Comparison of ENCODE assay signal across 9 cellular contexts in the genomic region with DNA sequence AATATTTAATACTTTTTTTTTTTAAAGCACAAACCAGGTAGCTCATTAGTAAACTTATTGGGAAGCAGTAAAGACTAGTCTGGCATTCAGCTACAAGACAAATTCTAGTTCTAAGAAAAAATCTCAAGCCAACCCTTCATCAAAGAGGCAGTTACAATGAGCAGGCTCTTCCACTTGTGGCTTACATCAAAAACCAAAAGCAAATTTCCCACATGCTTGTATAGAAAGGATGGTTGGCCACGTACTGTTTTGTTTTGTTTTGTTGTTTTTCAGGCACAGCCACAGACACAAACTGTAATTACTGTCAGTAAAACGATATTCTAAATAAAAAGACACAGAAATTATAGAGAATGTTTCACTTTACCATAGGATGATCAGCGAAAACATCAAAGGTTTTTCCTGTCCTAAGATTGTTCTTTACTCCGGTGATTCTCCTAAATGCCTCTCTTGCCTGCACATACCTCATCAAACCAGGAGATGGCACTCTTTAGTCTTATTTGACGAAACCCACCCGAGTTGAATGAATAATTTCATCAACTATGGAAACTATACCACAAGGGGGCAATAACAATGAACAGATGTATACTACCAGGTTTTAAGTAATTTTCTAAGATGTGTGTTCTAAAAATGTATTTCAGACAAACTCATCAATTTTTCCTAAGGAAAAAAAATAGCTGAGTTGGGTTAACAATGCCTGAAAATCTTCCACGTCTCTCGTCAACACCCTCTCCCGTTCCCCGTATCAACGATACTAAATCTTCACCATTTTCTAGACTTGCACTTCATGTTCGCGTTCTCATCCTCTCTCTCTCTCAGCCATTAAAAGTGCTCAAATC. TPM values are rescaled to one million over a fixed set of nuclear protein-coding genes. Genes with fewer than 3 reads are reported as not detected.
DNase-seq lines count a peak whose midpoint lies in the region; ATAC-seq and TF ChIP-seq lines count a peak whose summit lies in the region.
"Had no signal": no experiment of that assay in that cellular context is flagged by ENCODE, and none has a peak within 500 bp of the region (broad histone marks: within the 10 kb centered on the region; RNA-seq: fewer than 3 reads in every experiment).

No MANE protein-coding gene starts in this region.

- TF ChIP-seq RAD21 in HCT116 (IDR thresholded peaks at IDR 0.05; ENCODE audit: low read depth) = peak; percentile 98

- H3K4me3 ChIP-seq in HCT116 (replicated peaks in 1 of 2; ENCODE audit: low read depth in 1 of 2, low read length in 2 of 2) = no peak overlapping the region
- H3K4me3 ChIP-seq in breast epithelium = peak overlapping the region in 1 of 3 donors; percentile 21
- H3K4me3 ChIP-seq in spleen = peak overlapping the region in 1 of 8 donors; percentile 30

- H3K4me1 Mint-ChIP-seq in T-cell = peaks cover 20 to 27% (median 23%) of the 10 kb centered on the region in 3 donors
- H3K4me1 Mint-ChIP-seq in immature natural killer cell = peaks cover 17 to 24% of the 10 kb centered on the region in 2 donors

- H3K27me3 Mint-ChIP-seq in T-cell = no peaks in the 10 kb centered on the region
- no peaks in the 10 kb centered on the region for H3K27me3 Mint-ChIP-seq in immature natural killer cell (ENCODE audit: low read depth in 3 of 3)

- H3K4me3 Mint-ChIP-seq in T-cell = peak overlapping the region; percentile 44 to 57 (median 49)
- H3K4me3 Mint-ChIP-seq in immature natural killer cell = peak overlapping the region; percentile 45 to 78 (median 69)

- no peak overlapping the region for H3K27ac ChIP-seq in HCT116 (ENCODE audit: low read depth, low read length)
- no peak overlapping the region for H3K27ac ChIP-seq in breast epithelium
- H3K27ac ChIP-seq in spleen = peak overlapping the region in 3 of 8 donors; percentile 1 to 31 (median 2)
- H3K27ac ChIP-seq: skin epidermis had no signal

- H4K20me1 ChIP-seq in HCT116 (ENCODE audit: insufficient read depth) = no peaks in the 10 kb centered on the region

- H3K9me3 Mint-ChIP-seq in T-cell = peaks cover 0 to 5% (median 0%) of the 10 kb centered on the region in 3 donors
- H3K9me3 Mint-ChIP-seq in immature natural killer cell = no peaks in the 10 kb centered on the region

- H3K27ac Mint-ChIP-seq in T-cell = peak overlapping the region; percentile 59 to 82
- H3K27ac Mint-ChIP-seq in immature natural killer cell = peak overlapping the region in 5 of 6 donors; percentile 13 to 76 (median 40)

- no peaks in the 10 kb centered on the region for H3K9me3 ChIP-seq in HCT116 (ENCODE audit: control insufficient read depth in 1 of 2, insufficient read depth in 1 of 2, low read depth in 1 of 2, low read length in 2 of 2)
- no peaks in the 10 kb centered on the region for H3K9me3 ChIP-seq in breast epithelium
- peaks cover 0 to 4% (median 0%) of the 10 kb centered on the region in 8 donors for H3K9me3 ChIP-seq in spleen

- H3K79me2 ChIP-seq in HCT116 (ENCODE audit: insufficient read depth, low read length) = no peaks in the 10 kb centered on the region

- BruUV-seq in HCT116 (replicated peaks; lab: Mats Ljungman, UMichigan) = no TSS peak

- ATAC-seq in HCT116 = peak; percentile 93
- peak; percentile 88 to 93 (median 91) for ATAC-seq in T-cell (replicated peaks in 1 of 4)
- ATAC-seq in GM18861 (IDR thresholded peaks at IDR 0.05; ENCODE audit: unreplicated experiment) = no peak

- no peak overlapping the region for H2AFZ ChIP-seq in HCT116 (ENCODE audit: low read depth, low read length, poor library complexity, severe bottlenecking)

- 36 to 43% (median 38%) methylated on average over 13 of the region's 13 CpGs for WGBS in spleen, 5 donors

- RAD21 ChIA-PET in HCT116 (lab: Charles Lee; ENCODE audit: low non-redundant PET in 1 of 2, low total read pairs in 2 of 2, uncharacterized antibody in 2 of 2, unreplicated experiment in 2 of 2) = interaction anchor here in 1 of 2 experiments (0.7 kb wide), 1 partner anchor 135 kb away, joined by 6 read pairs; no protein-coding TSS in a partner anchor

- TF ChIP-seq POLR2A in HCT116 (IDR thresholded peaks at IDR 0.05; ENCODE audit: borderline replicate concordance, extremely low read depth, insufficient read depth, insufficient read length) (no peak), breast epithelium (IDR thresholded peaks at IDR 0.05) (no peak), spleen (IDR thresholded peaks at IDR 0.05) (no peak)

- no peaks in the 10 kb centered on the region for H3K27me3 ChIP-seq in HCT116 (ENCODE audit: insufficient read depth, low read length)
- no peaks in the 10 kb centered on the region for H3K27me3 ChIP-seq in breast epithelium
- no peaks in the 10 kb centered on the region for H3K27me3 ChIP-seq in spleen (replicated peaks in 1 of 7)

- TF ChIP-seq CTCF in HCT116 (IDR thresholded peaks at IDR 0.05 in 2 of 3, conservative IDR thresholded peaks at IDR 0.05 in 1 of 3; ENCODE audit: borderline replicate concordance in 1 of 3, insufficient read depth in 1 of 3, low read depth in 2 of 3, low read length in 2 of 3) (peak; percentile 87 to 99 (median 99)), breast epithelium (IDR thresholded peaks at IDR 0.05) (peak; percentile 96 to 99 (median 98)), spleen (IDR thresholded peaks at IDR 0.05 in 8 of 11, conservative IDR thresholded peaks at IDR 0.05 in 3 of 11) (peak; percentile 89 to 99 (median 96))

- in situ Hi-C loops in G401 (cut with HindIII; ENCODE audit: low sequenced_read_pairs) = no loop called here

- CTCF ChIA-PET in HCT116 (lab: Charles Lee) (interaction anchor here (0.6 to 2.6 kb wide), 10 partner anchors 27 to 203 kb away, joined by 3 to 40 read pairs (median 8); a partner anchor contains a TSS), T-cell (lab: Charles Lee) (interaction anchor here (0.5 to 5.1 kb wide), 57 partner anchors 9 to 1567 kb away, joined by 3 to 80 read pairs (median 4); a partner anchor contains a TSS)

- intact Hi-C loops in HCT116 (cut with micrococcal nuclease) (loop anchor here (1.0 kb wide), 3 partner anchors 102 to 204 kb away; no protein-coding TSS in a partner anchor), breast epithelium (cut with DNase I; ENCODE audit: low total_unique reads) (no loop called here), spleen (cut with DNase I; ENCODE audit: low total_unique reads) (loop anchor here (2.0 kb wide), 1 partner anchor 136 kb away; no protein-coding TSS in a partner anchor)

- DNase-seq in G401 (ENCODE audit: low spot score) (peak; percentile 93), HCT116 (ENCODE audit: low read depth, low spot score) (peak; percentile 67), NCI-H146 (lab: John Stamatoyannopoulos, UW) (peak; percentile 81), T-cell (peak in 29 of 34 experiments; percentile 3 to 72 (median 40)), breast epithelium (ENCODE audit: low spot score in 2 of 2) (peak in 1 of 2 donors; percentile 58), immature natural killer cell (peak; percentile 79 to 82 (median 79)), spleen (no peak)

- H3K9me2 ChIP-seq in HCT116 (ENCODE audit: insufficient read depth) = no peaks in the 10 kb centered on the region

- H3K36me3 ChIP-seq in HCT116 (ENCODE audit: control insufficient read depth in 1 of 2, insufficient read depth in 2 of 2, low read length in 2 of 2) = no peaks in the 10 kb centered on the region
- H3K36me3 ChIP-seq in breast epithelium = no peaks in the 10 kb centered on the region
- H3K36me3 ChIP-seq in spleen = no peaks in the 10 kb centered on the region

- no peak overlapping the region for H3K9ac ChIP-seq in HCT116 (ENCODE audit: low read length)

- H3K4me1 ChIP-seq in HCT116 (ENCODE audit: control insufficient read depth in 1 of 2, insufficient read depth in 2 of 2, low read length in 2 of 2) (no peaks in the 10 kb centered on the region), breast epithelium (no peaks in the 10 kb centered on the region), spleen (peaks cover 0 to 22% (median 9%) of the 10 kb centered on the region in 6 donors)

- POLR2A ChIA-PET in HCT116 (lab: Charles Lee) = no interaction called here
- POLR2A ChIA-PET in T-cell (lab: Charles Lee) = interaction anchor here (0.6 to 1.5 kb wide), 5 partner anchors 21 to 223 kb away, joined by 3 to 15 read pairs (median 3); no protein-coding TSS in a partner anchor

- no peak overlapping the region for H3K4me2 ChIP-seq in HCT116 (ENCODE audit: low read length)

- H3K36me3 Mint-ChIP-seq in T-cell = peaks cover 6% of the 10 kb centered on the region
- peaks cover 0 to 3% (median 0%) of the 10 kb centered on the region in 3 donors for H3K36me3 Mint-ChIP-seq in immature natural killer cell

TF ChIP-seq in HCT116, 20 proteins besides CTCF, POLR2A, EP300 and RAD21 (continues in another document):
- TF ChIP-seq SP1 (IDR thresholded peaks at IDR 0.05; ENCODE audit: low read depth) (peak; percentile 9; the same call in 1 of the 2 replicates), TCF7L2 (IDR thresholded peaks at IDR 0.05; ENCODE audit: borderline replicate concordance, extremely low read depth, insufficient read depth, insufficient read length) (peak; percentile 24)

RNA-seq across cellular contexts. Expression of a gene that starts 26.9 kb away (rescaled TPM):
- 3,176 and 3,226 TPM in 2 replicates for total RNA-seq in G401 (2014; rRNA removed; shearing (Covaris generic))
- total RNA-seq in HCT116 (2021; ENCODE audit: unreplicated experiment) (1,480 TPM), T-cell (1,000 to 10,000 TPM; 1,327 to 1,558 (median 1,433) TPM), breast epithelium (1,000 to 10,000 TPM; 1,682 to 2,363 (median 2,105) TPM), spleen (1,000 to 10,000 TPM in 3 of 7 donors, 100 to 1,000 TPM in 4; 725 to 1,398 (median 908) TPM)
- 1,450 and 1,677 TPM in 2 replicates for polyA plus RNA-seq in HCT116 (2012)
- polyA plus RNA-seq in immature natural killer cell (1,000 to 10,000 TPM; 1,077 to 1,697 (median 1,102) TPM), spleen (1,000 to 10,000 TPM; 2,758 to 3,739 (median 3,435) TPM)
